Comparison of ENCODE assay signal across 9 cellular contexts in the genomic region with DNA sequence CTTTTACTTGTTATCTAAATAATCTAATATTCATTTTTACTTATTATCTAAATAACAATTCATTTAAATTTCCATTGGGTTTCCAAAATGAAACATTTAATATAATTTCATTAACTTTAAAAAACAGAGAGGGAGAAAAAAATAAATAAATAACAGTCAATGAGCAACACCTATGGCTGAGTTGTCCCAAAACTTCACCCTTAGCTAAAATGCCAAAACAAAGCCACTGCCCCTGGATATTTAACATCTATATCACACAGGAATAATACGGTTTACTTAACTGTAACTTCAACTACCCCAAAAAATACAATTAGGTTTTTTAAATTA. TPM values are rescaled to one million over a fixed set of nuclear protein-coding genes. Genes with fewer than 3 reads are reported as not detected.
A peak's percentile ranks its signal among the peaks of the same experiment; 100 is the strongest.
DNase-seq lines count a peak whose midpoint lies in the region; ATAC-seq, FAIRE-seq and TF ChIP-seq lines count a peak whose summit lies in the region.
"Had no signal": no experiment of that assay in that cellular context is flagged by ENCODE, and none has a peak within 500 bp of the region (broad histone marks: within the 10 kb centered on the region; RNA-seq: fewer than 3 reads in every experiment).

No MANE protein-coding gene starts in this region.

- intact Hi-C loops in activated T-helper 2 cell treated with anti-CD3 and anti-CD28 coated beads, Interferon-gamma antibody, Interleukin-2, Interleukin-4, amounts not matched to agents 10 μg/mL and 5 μg/mL and 100 μg/mL, durations not matched to agents 14 hours and 24 hours and 36 hours (cut with micrococcal nuclease) = loop anchor here (2.0 to 5.0 kb wide), 2 partner anchors 14 to 241 kb away; no protein-coding TSS in a partner anchor
- intact Hi-C loops in HepG2 (cut with micrococcal nuclease; ENCODE audit: unreplicated experiment) = loop anchor here (5.0 kb wide), 3 partner anchors 39 to 96 kb away; no protein-coding TSS in a partner anchor
- intact Hi-C loops in testis (cut with DNase I; ENCODE audit: low total_unique reads) = no loop called here

- peak overlapping the region; percentile 97 for H3K27ac Mint-ChIP-seq in activated CD4-positive, alpha-beta T cell treated with anti-CD3 and anti-CD28 coated beads, Interleukin-2, amount 10 ng/mL, durations not matched to agents 7 days and 5 days
- H3K27ac Mint-ChIP-seq in activated T-helper 2 cell treated with anti-CD3 and anti-CD28 coated beads, Interferon-gamma antibody, Interleukin-2, Interleukin-4, amounts not matched to agents 10 μg/mL and 5 μg/mL and 100 μg/mL, durations not matched to agents 14 hours and 24 hours and 36 hours = peak overlapping the region; percentile 97

- H3K4me3 Mint-ChIP-seq in activated CD4-positive, alpha-beta T cell treated with anti-CD3 and anti-CD28 coated beads, Interleukin-2, amount 10 ng/mL, durations not matched to agents 7 days and 5 days = peak overlapping the region; percentile 98
- peak overlapping the region; percentile 91 for H3K4me3 Mint-ChIP-seq in activated T-helper 2 cell treated with anti-CD3 and anti-CD28 coated beads, Interferon-gamma antibody, Interleukin-2, Interleukin-4, amounts not matched to agents 10 μg/mL and 5 μg/mL and 100 μg/mL, durations not matched to agents 14 hours and 24 hours and 36 hours (ENCODE audit: low read depth)

- H3K9me3 ChIP-seq in HepG2 (ENCODE audit: low read length) (no peaks in the 10 kb centered on the region), testis (no peaks in the 10 kb centered on the region)
- H3K9me3 ChIP-seq: SK-N-SH had no signal

- H3K36me3 Mint-ChIP-seq in activated CD4-positive, alpha-beta T cell treated with anti-CD3 and anti-CD28 coated beads, Interleukin-2, amount 10 ng/mL, durations not matched to agents 7 days and 5 days (ENCODE audit: low read depth) = peaks cover 25% of the 10 kb centered on the region
- peaks cover 21% of the 10 kb centered on the region for H3K36me3 Mint-ChIP-seq in activated T-helper 2 cell treated with anti-CD3 and anti-CD28 coated beads, Interferon-gamma antibody, Interleukin-2, Interleukin-4, amounts not matched to agents 10 μg/mL and 5 μg/mL and 100 μg/mL, durations not matched to agents 14 hours and 24 hours and 36 hours (ENCODE audit: low read depth)

- no peak for TF ChIP-seq RAD21 in HepG2 (CRISPR knock-in tag; IDR thresholded peaks at IDR 0.05)

- no peak overlapping the region for H2AFZ ChIP-seq in HepG2 (ENCODE audit: low read length)

- ATAC-seq in HepG2 (no peak), GM21528 (IDR thresholded peaks at IDR 0.05; ENCODE audit: low FRiP score, unreplicated experiment) (no peak)

- peaks cover 92% of the 10 kb centered on the region for H3K79me2 ChIP-seq in HepG2 (ENCODE audit: insufficient read depth, low read length)

- TF ChIP-seq CTCF in HepG2 (CRISPR knock-in tag; IDR thresholded peaks at IDR 0.05) (no peak), testis (IDR thresholded peaks at IDR 0.05) (no peak)

- no peak for FAIRE-seq in HepG2 (lab: Jason Lieb, UNC)

- H3K27me3 ChIP-seq in HepG2 (ENCODE audit: control insufficient read depth in 1 of 2, insufficient read depth in 2 of 2, low read length in 2 of 2) (no peaks in the 10 kb centered on the region), testis (no peaks in the 10 kb centered on the region)

- peak overlapping the region; percentile 76 for H3K9ac ChIP-seq in HepG2 (ENCODE audit: insufficient read depth, low read depth, low read length)
- H3K9ac ChIP-seq: SK-N-SH had no signal

- H3K27ac ChIP-seq in HepG2 (ENCODE audit: extremely low read length, insufficient read depth, low read length) (peak overlapping the region; percentile 87), testis (peak overlapping the region; percentile 1 to 71)

- POLR2A ChIA-PET in activated CD4-positive, alpha-beta T cell treated with anti-CD3 and anti-CD28 coated beads, Interleukin-2, amount 10 ng/mL, durations not matched to agents 7 days and 5 days (lab: Charles Lee) = interaction anchor here (1.0 to 2.4 kb wide), 4 partner anchors 13 to 97 kb away, joined by 3 to 10 read pairs (median 4); no protein-coding TSS in a partner anchor
- POLR2A ChIA-PET in HepG2 (lab: Yijun Ruan, JAX) = interaction anchor here (0.7 to 3.7 kb wide), 5 partner anchors 10 to 229 kb away, joined by 3 to 35 read pairs (median 10); partner anchors contain the start of genes SLC25A15 and WBP4

- TF ChIP-seq POLR2A in HepG2 (IDR thresholded peaks at IDR 0.05; ENCODE audit: insufficient read depth in 1 of 2, low read depth in 2 of 2, low read length in 2 of 2) (no peak), testis (IDR thresholded peaks at IDR 0.05) (no peak)

- H3K4me3 ChIP-seq in HepG2 (replicated peaks in 1 of 3; ENCODE audit: insufficient read depth in 1 of 3, low read depth in 2 of 3, low read length in 3 of 3) (peak overlapping the region; percentile 46 to 61 (median 55); a peak in 5 of 6 replicates), testis (no peak overlapping the region)

- H3K36me3 ChIP-seq in HepG2 (replicated peaks in 1 of 2; ENCODE audit: control insufficient read depth in 1 of 2, insufficient read depth in 2 of 2, low read length in 2 of 2) = 0 out of 5 replicates have a peak, but pooled peaks cover 0 to 3% of the 10 kb centered on the region in 2 experiments
- no peaks in the 10 kb centered on the region for H3K36me3 ChIP-seq in testis (ENCODE audit: low read depth, missing control alignments)

- H3K4me1 ChIP-seq in HepG2 (ENCODE audit: insufficient read depth, low read length) = peaks cover 91% of the 10 kb centered on the region
- H3K4me1 ChIP-seq in testis = peaks cover 7% of the 10 kb centered on the region

- BruUV-seq in HepG2 (replicated peaks; lab: Mats Ljungman, UMichigan) = no TSS peak

- H3K9me3 Mint-ChIP-seq in activated CD4-positive, alpha-beta T cell treated with anti-CD3 and anti-CD28 coated beads, Interleukin-2, amount 10 ng/mL, durations not matched to agents 7 days and 5 days = no peaks in the 10 kb centered on the region
- no peaks in the 10 kb centered on the region for H3K9me3 Mint-ChIP-seq in activated T-helper 2 cell treated with anti-CD3 and anti-CD28 coated beads, Interferon-gamma antibody, Interleukin-2, Interleukin-4, amounts not matched to agents 10 μg/mL and 5 μg/mL and 100 μg/mL, durations not matched to agents 14 hours and 24 hours and 36 hours

- TF ChIP-seq EP300 in HepG2 (IDR thresholded peaks at IDR 0.05; ENCODE audit: low read depth in 2 of 2, low read length in 2 of 2) (no peak), HepG2 (CRISPR knock-in tag; IDR thresholded peaks at IDR 0.05; ENCODE audit: borderline replicate concordance) (no peak)

- H3K4me2 ChIP-seq in HepG2 (ENCODE audit: low read depth, low read length) = peak overlapping the region; percentile 85
- H3K4me2 ChIP-seq: SK-N-SH had no signal

- in situ Hi-C loops in HepG2 (cut with HindIII; ENCODE audit: extremely low pct_ligation_motif_present, low pct_unique_long_range_greater_than_20kb) = no loop called here

- CTCF ChIA-PET in activated CD4-positive, alpha-beta T cell treated with anti-CD3 and anti-CD28 coated beads, Interleukin-2, amount 10 ng/mL, durations not matched to agents 7 days and 5 days (lab: Charles Lee) = interaction anchor here (0.7 to 2.0 kb wide), 9 partner anchors 10 to 98 kb away, joined by 3 to 9 read pairs (median 3); no protein-coding TSS in a partner anchor
- CTCF ChIA-PET in HepG2 (lab: Yijun Ruan, JAX; ENCODE audit: low intra/inter-chr PET ratio, low total read pairs) = no interaction called here

- no peaks in the 10 kb centered on the region for H4K20me1 ChIP-seq in HepG2 (ENCODE audit: insufficient read depth, low read length)

- H3K27me3 Mint-ChIP-seq in activated CD4-positive, alpha-beta T cell treated with anti-CD3 and anti-CD28 coated beads, Interleukin-2, amount 10 ng/mL, durations not matched to agents 7 days and 5 days = no peaks in the 10 kb centered on the region
- H3K27me3 Mint-ChIP-seq in activated T-helper 2 cell treated with anti-CD3 and anti-CD28 coated beads, Interferon-gamma antibody, Interleukin-2, Interleukin-4, amounts not matched to agents 10 μg/mL and 5 μg/mL and 100 μg/mL, durations not matched to agents 14 hours and 24 hours and 36 hours (ENCODE audit: low read depth) = no peaks in the 10 kb centered on the region

- no peak for DNase-seq in activated CD4-positive, alpha-beta T cell treated with anti-CD3 and anti-CD28 coated beads, Interleukin-2, amount 10 ng/mL, durations not matched to agents 7 days and 5 days
- DNase-seq in activated CD4-positive, alpha-beta T cell treated with anti-CD3 and anti-CD28 coated beads for 48 hours = no peak
- no peak for DNase-seq in activated T-helper 2 cell treated with anti-CD3 and anti-CD28 coated beads, Interferon-gamma antibody, Interleukin-2, Interleukin-4, amounts not matched to agents 10 μg/mL and 5 μg/mL and 100 μg/mL, durations not matched to agents 14 hours and 24 hours and 36 hours (ENCODE audit: low spot score)
- DNase-seq in HepG2 (ENCODE audit: low spot score) (no peak), testis (no peak), medulla oblongata (ENCODE audit: extremely low spot score) (no peak), GM19238 (ENCODE audit: insufficient read length, low spot score) (no peak)
- DNase-seq: SK-N-SH had no signal

- 13% methylated on average over 1 of the region's 1 CpG for WGBS in HepG2 (ENCODE audit: low lambda C conversion rate)
- WGBS in testis, 2 donors = 83 to 92% methylated on average over 1 of the region's 1 CpG

- peaks cover 47% of the 10 kb centered on the region for H3K4me1 Mint-ChIP-seq in activated CD4-positive, alpha-beta T cell treated with anti-CD3 and anti-CD28 coated beads, Interleukin-2, amount 10 ng/mL, durations not matched to agents 7 days and 5 days
- H3K4me1 Mint-ChIP-seq in activated T-helper 2 cell treated with anti-CD3 and anti-CD28 coated beads, Interferon-gamma antibody, Interleukin-2, Interleukin-4, amounts not matched to agents 10 μg/mL and 5 μg/mL and 100 μg/mL, durations not matched to agents 14 hours and 24 hours and 36 hours (ENCODE audit: low read depth) = peaks cover 40% of the 10 kb centered on the region

RNA-seq across cellular contexts. Expression of gene ELF1, which starts 0.6 kb away (rescaled TPM):
- total RNA-seq in activated CD4-positive, alpha-beta T cell treated with anti-CD3 and anti-CD28 coated beads, Interleukin-2, amount 10 ng/mL, durations not matched to agents 7 days and 5 days = 100 to 1,000 TPM; 125 to 149 TPM
- 65.3 and 68.1 TPM in 2 replicates for total RNA-seq in activated T-helper 2 cell treated with anti-CD3 and anti-CD28 coated beads, Interferon-gamma antibody, Interleukin-2, Interleukin-4, amounts not matched to agents 10 μg/mL and 5 μg/mL and 100 μg/mL, durations not matched to agents 14 hours and 24 hours and 36 hours
- total RNA-seq in HepG2 (2016; rRNA removed; fragmentation: Illumina TruSeq; extraction: Trizol) = 71.5 and 91.5 TPM in 2 replicates
- 12.1 and 14.2 TPM in 2 replicates for total RNA-seq in HepG2 (2016; cell fraction: cytosol; rRNA removed; fragmentation: Illumina TruSeq; extraction: Trizol; ENCODE audit: low read depth)
- 70.6 and 87.4 TPM in 2 replicates for total RNA-seq in HepG2 (2016; cell fraction: insoluble cytoplasmic fraction; rRNA removed; fragmentation: Illumina TruSeq; extraction: Trizol)
- 24.5 and 26.2 TPM in 2 replicates for total RNA-seq in HepG2 (2016; cell fraction: membrane; rRNA removed; fragmentation: Illumina TruSeq; extraction: Trizol)
- total RNA-seq in HepG2 (2016; cell fraction: nucleus; rRNA removed; fragmentation: Illumina TruSeq; extraction: Trizol) = 78.4 and 79.2 TPM in 2 replicates
- 24.6 and 26.5 TPM in 2 replicates for polyA plus RNA-seq in HepG2 (2011; rRNA removed)
- 14.1 and 18.0 TPM in 2 replicates for polyA plus RNA-seq in HepG2 (2011; cell fraction: cytosol; rRNA removed)
- 15.7 and 16.1 TPM in 2 replicates for polyA plus RNA-seq in HepG2 (2011; cell fraction: nucleus; rRNA removed)
- 28.9 and 32.2 TPM in 2 replicates for polyA plus RNA-seq in HepG2 (2012)
- 1.6 and 1.9 TPM in 2 replicates for polyA plus RNA-seq in HepG2 (2016; cell fraction: cytosol; fragmentation: Illumina TruSeq; extraction: Trizol; ENCODE audit: low read depth)
- polyA plus RNA-seq in HepG2 (2016; cell fraction: insoluble cytoplasmic fraction; fragmentation: Illumina TruSeq; extraction: Trizol; ENCODE audit: low read depth) = 55.8 and 56.2 TPM in 2 replicates
- polyA plus RNA-seq in HepG2 (2016; cell fraction: membrane; fragmentation: Illumina TruSeq; extraction: Trizol; ENCODE audit: low read depth) = 6.4 and 6.6 TPM in 2 replicates
- 46.4 and 47.1 TPM in 2 replicates for polyA plus RNA-seq in HepG2 (2016; cell fraction: nucleus; fragmentation: Illumina TruSeq; extraction: Trizol; ENCODE audit: insufficient read depth, low read depth)
- 18.2 and 60.6 TPM in 2 replicates for polyA minus RNA-seq in HepG2 (2011; rRNA and poly(A)+ RNA removed; ENCODE audit: low replicate concordance)
- polyA minus RNA-seq in HepG2 (2011; cell fraction: cytosol; rRNA and poly(A)+ RNA removed) = 29.5 and 31.8 TPM in 2 replicates
- 77.6 and 81.4 TPM in 2 replicates for polyA minus RNA-seq in HepG2 (2011; cell fraction: nucleus; rRNA and poly(A)+ RNA removed)
- total RNA-seq in testis = 10 to 100 TPM; 54.8 to 67.5 TPM
- polyA plus RNA-seq in testis (ENCODE audit: insufficient read depth, low read depth, low replicate concordance) = 32.8 TPM

RNA-seq across cellular contexts. Expression of gene WBP4, which starts 42.8 kb away (rescaled TPM):
- 10 to 100 TPM in 1 of 2 experiments, 1 to 10 TPM in 1; 9.8 to 12.2 TPM for total RNA-seq in activated CD4-positive, alpha-beta T cell treated with anti-CD3 and anti-CD28 coated beads, Interleukin-2, amount 10 ng/mL, durations not matched to agents 7 days and 5 days
- total RNA-seq in activated T-helper 2 cell treated with anti-CD3 and anti-CD28 coated beads, Interferon-gamma antibody, Interleukin-2, Interleukin-4, amounts not matched to agents 10 μg/mL and 5 μg/mL and 100 μg/mL, durations not matched to agents 14 hours and 24 hours and 36 hours = 13.3 and 13.8 TPM in 2 replicates
- total RNA-seq in HepG2 (2016; rRNA removed; fragmentation: Illumina TruSeq; extraction: Trizol) (11.7 and 16.8 TPM in 2 replicates), testis (10 to 100 TPM; 17.9 to 19.8 TPM)
- 1.8 and 2.7 TPM in 2 replicates for total RNA-seq in HepG2 (2016; cell fraction: cytosol; rRNA removed; fragmentation: Illumina TruSeq; extraction: Trizol; ENCODE audit: low read depth)
- total RNA-seq in HepG2 (2016; cell fraction: insoluble cytoplasmic fraction; rRNA removed; fragmentation: Illumina TruSeq; extraction: Trizol) = 12.5 and 16.9 TPM in 2 replicates
- total RNA-seq in HepG2 (2016; cell fraction: membrane; rRNA removed; fragmentation: Illumina TruSeq; extraction: Trizol) = 4.5 and 4.9 TPM in 2 replicates
- total RNA-seq in HepG2 (2016; cell fraction: nucleus; rRNA removed; fragmentation: Illumina TruSeq; extraction: Trizol) = 8.6 and 8.7 TPM in 2 replicates
- polyA plus RNA-seq in HepG2 (2011; rRNA removed) (5.6 and 6.7 TPM in 2 replicates), testis (ENCODE audit: insufficient read depth, low read depth, low replicate concordance) (7.0 TPM)
- polyA plus RNA-seq in HepG2 (2011; cell fraction: cytosol; rRNA removed) = 2.7 and 3.8 TPM in 2 replicates
- 2.8 and 4.4 TPM in 2 replicates for polyA plus RNA-seq in HepG2 (2011; cell fraction: nucleus; rRNA removed)
- polyA plus RNA-seq in HepG2 (2012) = 9.8 and 11.1 TPM in 2 replicates
- polyA plus RNA-seq in HepG2 (2016; cell fraction: cytosol; fragmentation: Illumina TruSeq; extraction: Trizol; ENCODE audit: low read depth) = 1.0 and 1.1 TPM in 2 replicates
- polyA plus RNA-seq in HepG2 (2016; cell fraction: insoluble cytoplasmic fraction; fragmentation: Illumina TruSeq; extraction: Trizol; ENCODE audit: low read depth) = 18.0 and 18.9 TPM in 2 replicates
- polyA plus RNA-seq in HepG2 (2016; cell fraction: membrane; fragmentation: Illumina TruSeq; extraction: Trizol; ENCODE audit: low read depth) = 2.6 and 3.2 TPM in 2 replicates
- 14.5 and 15.5 TPM in 2 replicates for polyA plus RNA-seq in HepG2 (2016; cell fraction: nucleus; fragmentation: Illumina TruSeq; extraction: Trizol; ENCODE audit: insufficient read depth, low read depth)
- 0.91 and 1.3 TPM in 2 replicates for polyA minus RNA-seq in HepG2 (2011; rRNA and poly(A)+ RNA removed; ENCODE audit: low replicate concordance)
- polyA minus RNA-seq in HepG2 (2011; cell fraction: cytosol; rRNA and poly(A)+ RNA removed) = 3.2 and 3.7 TPM in 2 replicates
- 8.1 and 9.2 TPM in 2 replicates for polyA minus RNA-seq in HepG2 (2011; cell fraction: nucleus; rRNA and poly(A)+ RNA removed)

Comparison
In these comparisons a context has a peak if more than half of its experiments do, and no peak if none do; other contexts are left out.
1. H3K4me3 ChIP-seq: peak in HepG2 (3 of 3); none in testis (0 of 2).